8 cellular contexts compared by ENCODE assay signal in the genomic region with DNA sequence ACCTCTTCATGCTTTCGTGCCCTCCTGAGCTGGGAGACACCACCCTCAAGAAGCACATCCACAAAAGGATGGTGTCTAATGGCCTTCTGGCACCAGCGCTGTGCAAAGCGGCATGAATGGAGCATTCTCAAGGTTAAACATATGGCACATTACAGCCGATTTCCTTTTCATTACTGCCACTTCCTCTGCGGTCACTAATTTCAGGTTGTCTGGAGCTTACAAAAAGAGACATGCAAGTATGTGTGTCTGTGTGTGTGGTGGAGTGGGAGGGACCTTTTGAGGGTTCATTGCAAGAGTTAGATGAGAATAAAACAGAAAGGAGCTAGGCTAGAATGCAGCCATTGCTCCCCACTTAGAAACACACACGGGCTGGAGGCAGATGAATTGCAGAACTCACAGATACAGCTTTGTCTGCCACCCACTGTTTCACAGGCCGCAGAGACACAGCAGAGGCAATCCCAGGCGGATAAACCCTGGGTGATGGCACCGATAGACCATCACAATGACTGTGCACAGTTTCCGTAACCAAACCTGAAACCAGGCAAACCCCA.
DNase-seq lines count a peak whose midpoint lies in the region; ATAC-seq and TF ChIP-seq lines count a peak whose summit lies in the region.

No MANE protein-coding gene starts in this region.

- H3K36me3 Mint-ChIP-seq in activated CD8-positive, alpha-beta memory T cell treated with anti-CD3 and anti-CD28 coated beads, Interleukin-2, amount 10 ng/mL, durations not matched to agents 7 days and 5 days: no peaks in the 10 kb centered on the region

- intact Hi-C loops in transverse colon (cut with DNase I; ENCODE audit: low total_unique reads) (no loop called here), Right ventricle myocardium inferior (cut with DNase I) (no loop called here)

- ATAC-seq in HG02759 (IDR thresholded peaks at IDR 0.05; ENCODE audit: unreplicated experiment) (peak; percentile 71), Right ventricle myocardium inferior (no peak)
- peak; percentile 81 for ATAC-seq in activated CD8-positive, alpha-beta memory T cell treated with anti-CD3 and anti-CD28 coated beads, Interleukin-2, amount 10 ng/mL, durations not matched to agents 7 days and 5 days

- H3K27ac Mint-ChIP-seq in activated CD8-positive, alpha-beta memory T cell treated with anti-CD3 and anti-CD28 coated beads, Interleukin-2, amount 10 ng/mL, durations not matched to agents 7 days and 5 days: peak overlapping the region; percentile 43

- H3K36me3 ChIP-seq in transverse colon: no peaks in the 10 kb centered on the region

- H3K27ac ChIP-seq in layer of hippocampus (ENCODE audit: low read depth, low read length) (peak overlapping the region; percentile 24), transverse colon (peak overlapping the region in 3 of 4 donors; percentile 23 to 38 (median 34))

- H3K4me3 ChIP-seq in transverse colon: no peak overlapping the region

- H3K4me1 Mint-ChIP-seq in activated CD8-positive, alpha-beta memory T cell treated with anti-CD3 and anti-CD28 coated beads, Interleukin-2, amount 10 ng/mL, durations not matched to agents 7 days and 5 days: peaks cover 16% of the 10 kb centered on the region

- H3K27me3 ChIP-seq in layer of hippocampus (ENCODE audit: control insufficient read depth, insufficient read depth, low read length): no peaks in the 10 kb centered on the region
- H3K27me3 ChIP-seq in transverse colon: no peaks in the 10 kb centered on the region

- no peak for TF ChIP-seq EP300 in transverse colon (IDR thresholded peaks at IDR 0.05; ENCODE audit: low read depth)

- WGBS in transverse colon (ENCODE audit: low coverage in 1 of 2), 2 donors: 60 to 65% methylated on average over 2 to 10 of the region's 10 CpGs

- DNase-seq in NCI-H2227 (lab: John Stamatoyannopoulos, UW; ENCODE audit: unreplicated experiment): peak; percentile 28
- DNase-seq in NCI-H2227 treated with DMSO at 0.1 percent for 48 hours (lab: John Stamatoyannopoulos, UW): no peak
- DNase-seq in NCI-H2171 (lab: John Stamatoyannopoulos, UW): peak; percentile 52
- DNase-seq in activated CD8-positive, alpha-beta memory T cell treated with anti-CD3 and anti-CD28 coated beads, Interleukin-2, amount 10 ng/mL, durations not matched to agents 7 days and 5 days: peak; percentile 76
- peak; percentile 18 for DNase-seq in transverse colon
- DNase-seq in Right ventricle myocardium inferior (ENCODE audit: missing footprints): no peak

- in situ Hi-C loops in transverse colon (cut with MboI; ENCODE audit: low pct_ligation_motif_present in 1 of 4, low pct_unique_long_range_greater_than_20kb in 1 of 4, low sequenced_read_pairs in 3 of 4): no loop called here

- H3K9me3 Mint-ChIP-seq in activated CD8-positive, alpha-beta memory T cell treated with anti-CD3 and anti-CD28 coated beads, Interleukin-2, amount 10 ng/mL, durations not matched to agents 7 days and 5 days (ENCODE audit: low read depth): no peaks in the 10 kb centered on the region

- peaks cover 0 to 4% (median 0%) of the 10 kb centered on the region in 4 donors for H3K4me1 ChIP-seq in transverse colon

- peaks cover 0 to 8% of the 10 kb centered on the region in 2 donors for H3K9me3 ChIP-seq in transverse colon

- TF ChIP-seq POLR2A in transverse colon (IDR thresholded peaks at IDR 0.05): no peak

- H3K27me3 Mint-ChIP-seq in activated CD8-positive, alpha-beta memory T cell treated with anti-CD3 and anti-CD28 coated beads, Interleukin-2, amount 10 ng/mL, durations not matched to agents 7 days and 5 days: peaks cover 8% of the 10 kb centered on the region

- no peak for TF ChIP-seq CTCF in transverse colon (IDR thresholded peaks at IDR 0.05)

- peak overlapping the region; percentile 32 for H3K4me3 Mint-ChIP-seq in activated CD8-positive, alpha-beta memory T cell treated with anti-CD3 and anti-CD28 coated beads, Interleukin-2, amount 10 ng/mL, durations not matched to agents 7 days and 5 days

- CTCF ChIA-PET in activated CD8-positive, alpha-beta memory T cell treated with anti-CD3 and anti-CD28 coated beads, Interleukin-2, amount 10 ng/mL, durations not matched to agents 7 days and 5 days (lab: Charles Lee): interaction anchor here (0.8 to 1.7 kb wide), 6 partner anchors 67 to 245 kb away, joined by 3 to 8 read pairs (median 4); no protein-coding TSS in a partner anchor

Comparison
In these comparisons a context has a peak if more than half of its experiments do, and no peak if none do; other contexts are left out.
1. DNase-seq: peak in NCI-H2227 (single experiment), NCI-H2171 (single experiment), activated CD8-positive, alpha-beta memory T cell treated with anti-CD3 and anti-CD28 coated beads, Interleukin-2, amount 10 ng/mL, durations not matched to agents 7 days and 5 days (single experiment) and transverse colon (single experiment); none in NCI-H2227 treated with DMSO at 0.1 percent for 48 hours (single experiment) and Right ventricle myocardium inferior (single experiment).